ENCODE assay signal across 18 cellular contexts in the genomic region with DNA sequence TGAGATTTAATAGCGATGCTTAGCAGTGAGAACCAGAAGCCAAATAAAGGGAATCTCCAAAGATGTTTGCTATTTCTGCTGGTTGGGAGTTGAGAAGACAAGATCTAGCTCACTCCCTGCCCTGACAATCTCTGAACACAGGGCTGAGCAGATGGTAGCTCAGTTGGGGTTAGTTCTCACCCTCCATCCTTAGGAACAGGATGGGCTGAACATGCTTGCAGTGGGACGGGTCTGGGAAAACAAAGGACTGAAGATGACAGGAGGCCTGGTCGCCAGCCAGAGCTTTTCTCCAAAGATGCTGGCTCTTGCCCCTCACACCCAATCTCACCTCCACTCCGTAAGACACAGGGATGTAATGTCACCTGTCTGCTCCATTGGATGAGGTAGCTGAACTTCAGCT.
DNase-seq lines count a peak whose midpoint lies in the region; ATAC-seq, FAIRE-seq and TF ChIP-seq lines count a peak whose summit lies in the region.
"Had no signal": no experiment of that assay in that cellular context is flagged by ENCODE, and none has a peak within 500 bp of the region (broad histone marks: within the 10 kb centered on the region; RNA-seq: fewer than 3 reads in every experiment).

No MANE protein-coding gene starts in this region.

- no peak overlapping the region for H2BK12ac ChIP-seq in trophoblast cell (ENCODE audit: low read length)

- no peaks in the 10 kb centered on the region for H3K79me1 ChIP-seq in trophoblast cell (ENCODE audit: low read length)

- no peak overlapping the region for H4K8ac ChIP-seq in trophoblast cell (ENCODE audit: low read depth, low read length)

- H2BK5ac ChIP-seq in trophoblast cell (ENCODE audit: low read depth, low read length, poor library complexity), result no peak overlapping the region

- no peaks in the 10 kb centered on the region for H4K20me1 ChIP-seq in Karpas-422 (ENCODE audit: insufficient read depth, low read depth, low read length)

- H2AFZ ChIP-seq in Karpas-422 (ENCODE audit: low read length), result no peak overlapping the region
- no peak overlapping the region for H2AFZ ChIP-seq in trophoblast cell (ENCODE audit: insufficient read depth, low read length, poor library complexity)

- peaks cover 54% of the 10 kb centered on the region for H3K4me1 ChIP-seq in Karpas-422 (ENCODE audit: low read length)
- H3K4me1 ChIP-seq in trophoblast cell (ENCODE audit: control insufficient read depth in 1 of 2, insufficient read depth in 2 of 2, low read length in 2 of 2), result no peaks in the 10 kb centered on the region

- no peak for ATAC-seq in GM21515 (IDR thresholded peaks at IDR 0.05; ENCODE audit: unreplicated experiment)
- ATAC-seq: HCT116, HepG2 had no signal

- H4K12ac ChIP-seq in trophoblast cell (ENCODE audit: low read depth, low read length), result no peak overlapping the region

- H3K27ac ChIP-seq in Karpas-422 (ENCODE audit: low read length) (peak overlapping the region; percentile 100; the same call in 1 of the 2 replicates), trophoblast cell (ENCODE audit: low read depth, low read length) (no peak overlapping the region)
- H3K27ac ChIP-seq: C4-2B had no signal

- FAIRE-seq in D721Med (lab: Jason Lieb, UNC), result no peak
- FAIRE-seq: G401.6, H54, HepG2, HTR-8/SVneo had no signal

- H3K9me2 ChIP-seq in Karpas-422 (replicated peaks; ENCODE audit: insufficient read depth, low read length), result no peaks in the 10 kb centered on the region

- peak; percentile 73 for DNase-seq in DMS79 treated with DMSO at 0.1 percent for 48 hours (lab: John Stamatoyannopoulos, UW)
- DNase-seq in DMS79 (lab: John Stamatoyannopoulos, UW), result no peak
- DNase-seq in Karpas-422, result no peak
- DNase-seq in NCI-H69 (lab: John Stamatoyannopoulos, UW), result peak; percentile 38
- no peak for DNase-seq in trophoblast cell
- no peak for DNase-seq in effector CD8-positive, alpha-beta T cell (lab: John Stamatoyannopoulos, UW)
- no peak for DNase-seq in D721Med (ENCODE audit: insufficient read length, low spot score)
- DNase-seq: 8988T; AML-193; CD4-positive, alpha-beta memory T cell; DMS53 had no signal

- TF ChIP-seq CTCF in D721Med (IDR thresholded peaks at IDR 0.05; ENCODE audit: insufficient read depth, missing control alignments), result no peak

- WGBS in trophoblast cell (ENCODE audit: extremely low coverage, insufficient coverage, insufficient read length), result no CpG with 5 or more reads among the region's 4 CpGs

- H3K4me2 ChIP-seq in Karpas-422 (ENCODE audit: low read depth, low read length, poor library complexity, severe bottlenecking) (no peak overlapping the region), trophoblast cell (ENCODE audit: low read length) (no peak overlapping the region)

- H3K79me2 ChIP-seq in Karpas-422 (ENCODE audit: low read length) (no peaks in the 10 kb centered on the region), trophoblast cell (ENCODE audit: control insufficient read depth, insufficient read depth, low read length, poor library complexity) (no peaks in the 10 kb centered on the region)

- H3K9ac ChIP-seq in Karpas-422 (ENCODE audit: low read length) (no peak overlapping the region), trophoblast cell (ENCODE audit: low read length) (no peak overlapping the region)

- H3K9me3 ChIP-seq in Karpas-422 (ENCODE audit: low read length), result no peaks in the 10 kb centered on the region
- no peaks in the 10 kb centered on the region for H3K9me3 ChIP-seq in trophoblast cell (ENCODE audit: insufficient read depth, low read depth, low read length)

- H3K27me3 ChIP-seq in Karpas-422 (ENCODE audit: low read length) (no peaks in the 10 kb centered on the region), trophoblast cell (ENCODE audit: insufficient read depth, low read length) (no peaks in the 10 kb centered on the region)

- H3K18ac ChIP-seq in trophoblast cell (ENCODE audit: low read length), result no peak overlapping the region

- no peak overlapping the region for H2BK120ac ChIP-seq in trophoblast cell (ENCODE audit: insufficient read depth, low read length, poor library complexity)

- H4K91ac ChIP-seq in trophoblast cell (ENCODE audit: low read depth, low read length), result no peak overlapping the region

- H3K4me3 ChIP-seq in Karpas-422 (ENCODE audit: low read length) (no peak overlapping the region), trophoblast cell (ENCODE audit: low read depth, low read length) (no peak overlapping the region)

- no peak overlapping the region for H2AK5ac ChIP-seq in trophoblast cell (ENCODE audit: low read length)

- no peak overlapping the region for H3K14ac ChIP-seq in trophoblast cell (ENCODE audit: low read length)

- H3K23ac ChIP-seq in trophoblast cell (ENCODE audit: low read length), result peak overlapping the region; percentile 38

- no peaks in the 10 kb centered on the region for H3K36me3 ChIP-seq in Karpas-422 (ENCODE audit: insufficient read depth, low read length)
- no peaks in the 10 kb centered on the region for H3K36me3 ChIP-seq in trophoblast cell (ENCODE audit: control insufficient read depth in 1 of 2, insufficient read depth in 2 of 2, low read length in 2 of 2)

- H3K4ac ChIP-seq in trophoblast cell (ENCODE audit: low read depth, low read length), result no peak overlapping the region

Comparison
In these comparisons a context has a peak if more than half of its experiments do, and no peak if none do; other contexts are left out.
1. DNase-seq: peak in DMS79 treated with DMSO at 0.1 percent for 48 hours (single experiment) and NCI-H69 (single experiment); none in DMS79 (single experiment), Karpas-422 (single experiment), trophoblast cell (0 of 2), effector CD8-positive, alpha-beta T cell (single experiment) and D721Med (single experiment).